ENCODE assay signal across 8 cellular contexts in genomic region chr6:132483779-132484679, GRCh38. TPM values are rescaled to one million over a fixed set of nuclear protein-coding genes. Genes with fewer than 3 reads are reported as not detected.
DNase-seq lines count a peak whose midpoint lies in the region; ATAC-seq, FAIRE-seq and TF ChIP-seq lines count a peak whose summit lies in the region.

No MANE protein-coding gene starts in this region.

- TF ChIP-seq RAD21 in K562 (CRISPR knock-in tag; conservative IDR thresholded peaks at IDR 0.05 in 1 of 2, IDR thresholded peaks at IDR 0.05 in 1 of 2) = peak; percentile 66 to 70

- CTCF ChIA-PET in activated CD8-positive, alpha-beta memory T cell treated with anti-CD3 and anti-CD28 coated beads, Interleukin-2, amount 10 ng/mL, durations not matched to agents 7 days and 5 days (lab: Charles Lee) = interaction anchor here (0.6 to 9.5 kb wide), 21 partner anchors 8 to 561 kb away, joined by 3 to 133 read pairs (median 4); partner anchors contain the start of gene STX7
- CTCF ChIA-PET in K562 (lab: Yijun Ruan, JAX; ENCODE audit: low intra/inter-chr PET ratio) = interaction anchor here (0.7 to 5.1 kb wide), 3 partner anchors 183 to 204 kb away, joined by 3 to 42 read pairs (median 21); no protein-coding TSS in a partner anchor

- TF ChIP-seq CTCF in K562 (IDR thresholded peaks at IDR 0.05 in 2 of 3, conservative IDR thresholded peaks at IDR 0.05 in 1 of 3; ENCODE audit: insufficient read depth in 2 of 3, low read depth in 1 of 3, low read length in 3 of 3) = peak; percentile 60 to 82 (median 67); a peak in 5 of 6 replicates

- H3K27ac ChIP-seq in GM23248 = no peak overlapping the region
- no peak overlapping the region for H3K27ac ChIP-seq in K562 (ENCODE audit: extremely low read depth, low read depth, low read length)

- H3K79me2 ChIP-seq in GM23248 (ENCODE audit: insufficient read depth) = peaks cover 100% of the 10 kb centered on the region
- peaks cover 7% of the 10 kb centered on the region; the same call in 1 of the 3 replicates for H3K79me2 ChIP-seq in K562 (ENCODE audit: control insufficient read depth, insufficient read depth, low read length)

- FAIRE-seq in K562 (lab: Jason Lieb, UNC) = peak; percentile 71

- H3K4me1 Mint-ChIP-seq in activated CD8-positive, alpha-beta memory T cell treated with anti-CD3 and anti-CD28 coated beads, Interleukin-2, amount 10 ng/mL, durations not matched to agents 7 days and 5 days = peaks cover 15% of the 10 kb centered on the region

- H3K4me1 ChIP-seq in GM23248 (ENCODE audit: insufficient read depth) (peaks cover 42% of the 10 kb centered on the region), K562 (replicated peaks in 1 of 2; ENCODE audit: control insufficient read depth in 2 of 2, insufficient read depth in 2 of 2, low read length in 2 of 2) (peaks cover 0 to 4% of the 10 kb centered on the region in 2 experiments; a peak in 2 of 5 replicates)

- H3K9me2 ChIP-seq in GM23248 (ENCODE audit: insufficient read depth) = no peaks in the 10 kb centered on the region

- in situ Hi-C loops in GM23248 (cut with MboI) = loop anchor here (10.0 kb wide), 1 partner anchor 179 kb away; no protein-coding TSS in a partner anchor
- in situ Hi-C loops in K562 (cut with MboI) = loop anchor here (5.0 to 10.0 kb wide), 3 partner anchors 179 to 567 kb away; no protein-coding TSS in a partner anchor

- H3K9ac ChIP-seq in GM23248 (no peak overlapping the region), K562 (ENCODE audit: insufficient read depth in 1 of 2, low read depth in 2 of 2, low read length in 2 of 2) (no peak overlapping the region)

- no peaks in the 10 kb centered on the region for H3K36me3 Mint-ChIP-seq in activated CD8-positive, alpha-beta memory T cell treated with anti-CD3 and anti-CD28 coated beads, Interleukin-2, amount 10 ng/mL, durations not matched to agents 7 days and 5 days

- H4K20me1 ChIP-seq in GM23248 (ENCODE audit: insufficient read depth) = 0 out of 2 replicates have a peak, but pooled peaks cover 3% of the 10 kb centered on the region
- 0 out of 2 replicates have a peak, but pooled peaks cover 5% of the 10 kb centered on the region for H4K20me1 ChIP-seq in K562 (replicated peaks; ENCODE audit: control insufficient read depth, insufficient read depth, low read length)

- H3K4me3 ChIP-seq in GM23248 (no peak overlapping the region), K562 (no peak overlapping the region)

- H3F3A ChIP-seq in GM23248 (ENCODE audit: insufficient read depth) = peaks cover 13% of the 10 kb centered on the region

- no peak for TF ChIP-seq POLR2A in K562 (conservative IDR thresholded peaks at IDR 0.05)

- H3K9me3 ChIP-seq in GM23248 (ENCODE audit: low read depth) (no peaks in the 10 kb centered on the region), K562 (replicated peaks; ENCODE audit: control insufficient read depth, insufficient read depth, low read depth, low read length) (no peaks in the 10 kb centered on the region)

- H3K9me1 ChIP-seq in K562 (ENCODE audit: control insufficient read depth, insufficient read depth, low read length) = no peaks in the 10 kb centered on the region

- no peak overlapping the region for H3K4me3 Mint-ChIP-seq in activated CD8-positive, alpha-beta memory T cell treated with anti-CD3 and anti-CD28 coated beads, Interleukin-2, amount 10 ng/mL, durations not matched to agents 7 days and 5 days

- no peak overlapping the region for H2AFZ ChIP-seq in GM23248
- H2AFZ ChIP-seq in K562 (ENCODE audit: low read depth, low read length) = no peak overlapping the region

- H3K27me3 ChIP-seq in GM23248 (replicated peaks; ENCODE audit: insufficient read depth) (no peaks in the 10 kb centered on the region), K562 (ENCODE audit: control insufficient read depth in 2 of 2, insufficient read depth in 2 of 2, low read length in 2 of 2) (no peaks in the 10 kb centered on the region)

- POLR2A ChIA-PET in K562 (lab: Yijun Ruan, JAX) = interaction anchor here (0.9 to 1.2 kb wide), 3 partner anchors 9 to 28 kb away, joined by 3 read pairs; no protein-coding TSS in a partner anchor

- intact Hi-C loops in K562 (cut with micrococcal nuclease) = loop anchor here (1.0 to 10.0 kb wide), 4 partner anchors 87 to 559 kb away; no protein-coding TSS in a partner anchor

- H3K9me3 Mint-ChIP-seq in activated CD8-positive, alpha-beta memory T cell treated with anti-CD3 and anti-CD28 coated beads, Interleukin-2, amount 10 ng/mL, durations not matched to agents 7 days and 5 days (ENCODE audit: low read depth) = no peaks in the 10 kb centered on the region

- no TSS peak for BruUV-seq in K562 (replicated peaks; lab: Mats Ljungman, UMichigan)

- WGBS in GM23248 (ENCODE audit: low coverage in 1 of 2, low lambda C conversion rate in 2 of 2, missing lambda C conversion rate in 2 of 2), 2 experiments = 19% methylated on average over 9 of the region's 9 CpGs
- WGBS in K562 (ENCODE audit: insufficient coverage, low coverage, missing lambda C conversion rate) = 27% methylated on average over 9 of the region's 9 CpGs

- H3K36me3 ChIP-seq in GM23248 (ENCODE audit: low read depth) (0 out of 2 replicates have a peak, but pooled peaks cover 6% of the 10 kb centered on the region), K562 (ENCODE audit: control insufficient read depth, insufficient read depth, low read length) (no peaks in the 10 kb centered on the region; the same call in 1 of the 3 replicates)

- DNase-seq in activated CD8-positive, alpha-beta memory T cell treated with anti-CD3 and anti-CD28 coated beads, Interleukin-2, amount 10 ng/mL, durations not matched to agents 7 days and 5 days = no peak
- no peak for DNase-seq in activated CD8-positive, alpha-beta memory T cell treated with anti-CD3 and anti-CD28 coated beads for 24 hours
- DNase-seq in GM23248 = peak; percentile 80
- peak; percentile 79 to 86 for DNase-seq in Kasumi-1 (lab: John Stamatoyannopoulos, UW)
- peak; percentile 61 for DNase-seq in RPMI8226
- peak; percentile 56 to 74 (median 64) for DNase-seq in K562 (ENCODE audit: extremely low read depth in 1 of 4, low spot score in 3 of 4)
- peak; percentile 57 for DNase-seq in iPS-NIHi11 (ENCODE audit: low spot score)
- DNase-seq in stimulated activated CD4-positive, alpha-beta T cell treated with anti-CD3 and anti-CD28 coated beads, Interleukin-2, amount 100 ng/mL, for 4 hours (ENCODE audit: low read depth) = peak; percentile 34

- peak overlapping the region; percentile 37 for H3K4me2 ChIP-seq in GM23248 (ENCODE audit: unreplicated experiment)
- no peak overlapping the region for H3K4me2 ChIP-seq in K562 (ENCODE audit: insufficient read depth, low read length)

- no peak for TF ChIP-seq EP300 in K562 (IDR thresholded peaks at IDR 0.05; ENCODE audit: low read length)

- H3K27me3 Mint-ChIP-seq in activated CD8-positive, alpha-beta memory T cell treated with anti-CD3 and anti-CD28 coated beads, Interleukin-2, amount 10 ng/mL, durations not matched to agents 7 days and 5 days = no peaks in the 10 kb centered on the region

- H3K27ac Mint-ChIP-seq in activated CD8-positive, alpha-beta memory T cell treated with anti-CD3 and anti-CD28 coated beads, Interleukin-2, amount 10 ng/mL, durations not matched to agents 7 days and 5 days = no peak overlapping the region

- ATAC-seq in activated CD8-positive, alpha-beta memory T cell treated with anti-CD3 and anti-CD28 coated beads, Interleukin-2, amount 10 ng/mL, durations not matched to agents 7 days and 5 days = peak; percentile 71
- ATAC-seq in K562 = peak; percentile 92

RNA-seq across cellular contexts. Expression of gene STX7, which starts 28.9 kb away (rescaled TPM):
- total RNA-seq in activated CD8-positive, alpha-beta memory T cell treated with anti-CD3 and anti-CD28 coated beads, Interleukin-2, amount 10 ng/mL, durations not matched to agents 7 days and 5 days = 10 to 100 TPM; 17.2 to 19.5 TPM
- 47.2 and 61.5 TPM in 2 replicates for total RNA-seq in GM23248 (2014; rRNA removed; shearing (Covaris generic))
- polyA plus RNA-seq in GM23248 (2016; fragmentation: Nextera tagmentation; extraction: Ambion mirVana) = 52.9 and 59.8 TPM in 2 replicates
- 15.2 and 26.2 TPM in 2 replicates for total RNA-seq in K562 (2011; cell fraction: chromatin; rRNA removed; ENCODE audit: low replicate concordance)
- total RNA-seq in K562 (2011; cell fraction: nucleolus; rRNA removed) = 19.7 and 24.0 TPM in 2 replicates
- 22.8 and 25.0 TPM in 2 replicates for total RNA-seq in K562 (2011; cell fraction: nucleoplasm; rRNA removed)
- 15.5 and 22.5 TPM in 2 replicates for total RNA-seq in K562 (2014; rRNA removed)
- 26.7 and 29.4 TPM in 2 replicates for total RNA-seq in K562 (2014; rRNA removed; fragmentation: Illumina TruSeq; extraction: Trizol)
- total RNA-seq in K562 (2015; rRNA removed; fragmentation: Illumina TruSeq; extraction: Trizol) = 24.5 and 30.3 TPM in 2 replicates
- 24.8 and 25.3 TPM in 2 replicates for total RNA-seq in K562 (2021)
- 29.0 and 34.4 TPM in 2 replicates for polyA plus RNA-seq in K562 (2011; rRNA removed)
- polyA plus RNA-seq in K562 (2011; cell fraction: cytosol; rRNA removed) = 7.0 and 11.7 TPM in 2 replicates
- polyA plus RNA-seq in K562 (2011; cell fraction: nucleus; rRNA removed) = 22.3 and 35.5 TPM in 2 replicates
- polyA plus RNA-seq in K562 (2012) = 19.6 and 23.8 TPM in 2 replicates
- 26.9 and 28.4 TPM in 2 replicates for polyA plus RNA-seq in K562 (2014; fragmentation: Illumina TruSeq; extraction: Trizol)
- polyA plus RNA-seq in K562 (2014; fragmentation: Nextera tagmentation; extraction: Ambion mirVana) = 10 to 100 TPM; 13.0 to 14.6 TPM
- 15.0 and 15.6 TPM in 2 replicates for polyA plus RNA-seq in K562 (2014; rRNA removed)
- 28.7 and 43.2 TPM in 2 replicates for polyA minus RNA-seq in K562 (2011; rRNA and poly(A)+ RNA removed)
- polyA minus RNA-seq in K562 (2011; cell fraction: cytosol; rRNA and poly(A)+ RNA removed) = 7.3 and 13.3 TPM in 2 replicates
- polyA minus RNA-seq in K562 (2011; cell fraction: nucleus; rRNA and poly(A)+ RNA removed) = 29.6 and 51.4 TPM in 2 replicates

RNA-seq across cellular contexts. Expression of gene TAAR9, which starts 54.0 kb away (rescaled TPM):
- not detected for total RNA-seq in activated CD8-positive, alpha-beta memory T cell treated with anti-CD3 and anti-CD28 coated beads, Interleukin-2, amount 10 ng/mL, durations not matched to agents 7 days and 5 days
- total RNA-seq in GM23248 (2014; rRNA removed; shearing (Covaris generic)) = not detected in 2 replicates
- polyA plus RNA-seq in GM23248 (2016; fragmentation: Nextera tagmentation; extraction: Ambion mirVana) = not detected in 2 replicates
- not detected in 2 replicates for total RNA-seq in K562 (2011; cell fraction: chromatin; rRNA removed; ENCODE audit: low replicate concordance)
- not detected in 2 replicates for total RNA-seq in K562 (2011; cell fraction: nucleolus; rRNA removed)
- not detected in 2 replicates for total RNA-seq in K562 (2011; cell fraction: nucleoplasm; rRNA removed)
- total RNA-seq in K562 (2014; rRNA removed) = not detected in 2 replicates
- not detected in 2 replicates for total RNA-seq in K562 (2014; rRNA removed; fragmentation: Illumina TruSeq; extraction: Trizol)
- total RNA-seq in K562 (2015; rRNA removed; fragmentation: Illumina TruSeq; extraction: Trizol) = not detected in 2 replicates
- total RNA-seq in K562 (2021) = not detected in 2 replicates
- polyA plus RNA-seq in K562 (2011; rRNA removed) = not detected in 2 replicates
- polyA plus RNA-seq in K562 (2011; cell fraction: cytosol; rRNA removed) = not detected in 2 replicates
- polyA plus RNA-seq in K562 (2011; cell fraction: nucleus; rRNA removed) = not detected in 2 replicates
- polyA plus RNA-seq in K562 (2012) = not detected in 2 replicates
- not detected in 2 replicates for polyA plus RNA-seq in K562 (2014; fragmentation: Illumina TruSeq; extraction: Trizol)
- not detected for polyA plus RNA-seq in K562 (2014; fragmentation: Nextera tagmentation; extraction: Ambion mirVana)
- not detected in 2 replicates for polyA plus RNA-seq in K562 (2014; rRNA removed)
- not detected in 2 replicates for polyA minus RNA-seq in K562 (2011; rRNA and poly(A)+ RNA removed)
- polyA minus RNA-seq in K562 (2011; cell fraction: cytosol; rRNA and poly(A)+ RNA removed) = not detected in 2 replicates
- not detected in 2 replicates for polyA minus RNA-seq in K562 (2011; cell fraction: nucleus; rRNA and poly(A)+ RNA removed)

Comparison
In these comparisons a context has a peak if more than half of its experiments do, and no peak if none do; other contexts are left out.
1. DNase-seq: peak in GM23248 (single experiment), Kasumi-1 (2 of 2), RPMI8226 (single experiment), K562 (4 of 4), iPS-NIHi11 (single experiment) and stimulated activated CD4-positive, alpha-beta T cell treated with anti-CD3 and anti-CD28 coated beads, Interleukin-2, amount 100 ng/mL, for 4 hours (single experiment); none in activated CD8-positive, alpha-beta memory T cell treated with anti-CD3 and anti-CD28 coated beads, Interleukin-2, amount 10 ng/mL, durations not matched to agents 7 days and 5 days (single experiment) and activated CD8-positive, alpha-beta memory T cell treated with anti-CD3 and anti-CD28 coated beads for 24 hours (single experiment).